In genomic region chr14:97527993-97528392, GRCh38 we compare ENCODE assay signal across 28 cellular contexts.
"Had no signal": no experiment of that assay in that cellular context is flagged by ENCODE, and none has a peak within 500 bp of the region (broad histone marks: within the 10 kb centered on the region; RNA-seq: fewer than 3 reads in every experiment).

No MANE protein-coding gene starts in this region.

- H3K27ac ChIP-seq: colonic mucosa, epithelial cell of prostate, gastrocnemius medialis, heart left ventricle, hepatocyte, left lung, neural progenitor cell, prostate gland, right atrium auricular region, sigmoid colon, stomach, thyroid gland, upper lobe of left lung, vagina had no signal

- H2AFZ ChIP-seq: hepatocyte, neural progenitor cell had no signal

- ATAC-seq: esophagus mucosa; gastrocnemius medialis; heart left ventricle; left cardiac atrium; left lung; stimulated activated effector memory CD8-positive, alpha-beta T cell treated with anti-CD3 and anti-CD28 coated beads, Interleukin-12 subunit alpha, Interleukin-12 subunit beta, amount 100 ng/mL, for 72 hours had no signal

- FAIRE-seq: islet of Langerhans had no signal

- H3K9me3 ChIP-seq: colonic mucosa, gastrocnemius medialis, heart left ventricle, left lung, prostate gland, right atrium auricular region, sigmoid colon, stomach, thyroid gland, upper lobe of left lung, vagina had no signal

- DNase-seq: colonic mucosa; effector CD8-positive, alpha-beta T cell; endodermal cell; foreskin fibroblast; gastrocnemius medialis; heart left ventricle; left cardiac atrium; left lung; mesenchymal stem cell; midbrain; naive thymus-derived CD4-positive, alpha-beta T cell; nucleus accumbens; sigmoid colon; stimulated activated CD4-positive, alpha-beta T cell treated with anti-CD3 and anti-CD28 coated beads, Interleukin-2, amount 100 ng/mL, for 24 hours; stimulated activated CD4-positive, alpha-beta T cell treated with anti-CD3 and anti-CD28 coated beads, Interleukin-4, amount 100 ng/mL, for 24 hours; stimulated activated naive CD4-positive, alpha-beta T cell treated with Interleukin-2 at 50 U/mL for 16 hours; stomach; thyroid gland; upper lobe of left lung had no signal

- H3K9ac ChIP-seq: neural progenitor cell had no signal

- H3K4me1 ChIP-seq: colonic mucosa, gastrocnemius medialis, heart left ventricle, left lung, neural progenitor cell, prostate gland, right atrium auricular region, sigmoid colon, stomach, thyroid gland, upper lobe of left lung, vagina had no signal

- H3K4me3 ChIP-seq: colonic mucosa, gastrocnemius medialis, heart left ventricle, hepatocyte, left lung, neural progenitor cell, prostate gland, right atrium auricular region, sigmoid colon, stomach, thyroid gland, upper lobe of left lung, vagina had no signal

- H3K79me2 ChIP-seq: hepatocyte had no signal

- H3K4me2 ChIP-seq: hepatocyte, neural progenitor cell had no signal

- H3K36me3 ChIP-seq: colonic mucosa, gastrocnemius medialis, heart left ventricle, left lung, neural progenitor cell, prostate gland, right atrium auricular region, sigmoid colon, stomach, thyroid gland, upper lobe of left lung, vagina had no signal

- H3K27me3 ChIP-seq: colonic mucosa, gastrocnemius medialis, left lung, neural progenitor cell, right atrium auricular region, stomach, thyroid gland, upper lobe of left lung, vagina had no signal
